22 cellular contexts compared by ENCODE assay signal in the genomic region with DNA sequence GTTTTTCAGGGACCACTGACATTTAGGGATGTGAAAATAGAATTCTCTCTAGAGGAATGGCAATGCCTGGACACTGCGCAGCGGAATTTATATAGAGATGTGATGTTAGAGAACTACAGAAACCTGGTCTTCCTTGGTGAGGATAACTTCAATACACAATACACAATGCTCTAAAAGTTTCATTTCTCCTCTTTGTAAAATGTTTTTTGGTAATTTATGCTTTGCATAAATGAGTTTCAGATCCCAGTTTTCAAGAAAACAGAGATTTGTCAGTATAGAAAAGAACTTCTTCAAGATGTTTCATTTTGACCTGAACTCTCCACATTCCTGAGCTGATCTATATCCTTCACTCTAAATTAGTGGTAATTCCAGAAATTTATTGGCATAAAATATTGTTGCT. TPM values are rescaled to one million over a fixed set of nuclear protein-coding genes. Genes with fewer than 3 reads are reported as not detected.
DNase-seq lines count a peak whose midpoint lies in the region; ATAC-seq, FAIRE-seq and TF ChIP-seq lines count a peak whose summit lies in the region.
"Had no signal": no experiment of that assay in that cellular context is flagged by ENCODE, and none has a peak within 500 bp of the region (broad histone marks: within the 10 kb centered on the region; RNA-seq: fewer than 3 reads in every experiment).

No MANE protein-coding gene starts in this region.

- ATAC-seq in GM21723 (IDR thresholded peaks at IDR 0.05; ENCODE audit: unreplicated experiment) (peak; percentile 39), HG03457 (IDR thresholded peaks at IDR 0.05; ENCODE audit: unreplicated experiment) (no peak), HepG2 (no peak)
- ATAC-seq: A549, Right ventricle myocardium inferior, T-cell had no signal

- H3K36me3 Mint-ChIP-seq in mesothelial cell of epicardium: peaks cover 22% of the 10 kb centered on the region

- no peak for TF ChIP-seq POLR2A in HepG2 (IDR thresholded peaks at IDR 0.05; ENCODE audit: insufficient read depth in 1 of 2, low read depth in 2 of 2, low read length in 2 of 2)

- H3K79me2 ChIP-seq in OCI-LY3 (ENCODE audit: low read length) (peaks cover 91% of the 10 kb centered on the region), HepG2 (ENCODE audit: insufficient read depth, low read length) (peaks cover 67% of the 10 kb centered on the region)

- H3K4me1 Mint-ChIP-seq in mesothelial cell of epicardium: peaks cover 3% of the 10 kb centered on the region

- H3K36me3 ChIP-seq in GM06990 (ENCODE audit: control insufficient read depth, insufficient read depth, low read length): peaks cover 6% of the 10 kb centered on the region
- H3K36me3 ChIP-seq in OCI-LY3 (replicated peaks; ENCODE audit: low read depth, low read length): peaks cover 49% of the 10 kb centered on the region
- H3K36me3 ChIP-seq in HepG2 (replicated peaks in 1 of 2; ENCODE audit: control insufficient read depth in 1 of 2, insufficient read depth in 2 of 2, low read length in 2 of 2): peaks cover 4 to 28% of the 10 kb centered on the region in 2 experiments; a peak in 4 of 5 replicates

- H3K9me3 ChIP-seq in OCI-LY3 (ENCODE audit: insufficient read depth, low read length) (no peaks in the 10 kb centered on the region), HepG2 (ENCODE audit: low read length) (no peaks in the 10 kb centered on the region)
- H3K9me3 ChIP-seq: A549, Peyer's patch had no signal

- no peak overlapping the region for H3K9ac ChIP-seq in OCI-LY3 (ENCODE audit: low read length)
- no peak overlapping the region for H3K9ac ChIP-seq in HepG2 (ENCODE audit: insufficient read depth, low read depth, low read length)

- H3K4me3 ChIP-seq in GM06990 (replicated peaks; ENCODE audit: low read depth, low read length) (no peak overlapping the region), OCI-LY3 (ENCODE audit: low read length) (no peak overlapping the region), HepG2 (replicated peaks in 1 of 3; ENCODE audit: insufficient read depth in 1 of 3, low read depth in 2 of 3, low read length in 3 of 3) (no peak overlapping the region)
- H3K4me3 ChIP-seq: A549, Peyer's patch, SK-N-MC had no signal

- TF ChIP-seq CTCF in GM06990 (IDR thresholded peaks at IDR 0.05; ENCODE audit: insufficient read depth, low read length, poor library complexity, severe bottlenecking) (no peak), OCI-LY3 (IDR thresholded peaks at IDR 0.05; ENCODE audit: low read depth, low read length) (no peak), mesothelial cell of epicardium (IDR thresholded peaks at IDR 0.05; ENCODE audit: unreplicated experiment) (no peak), HepG2 (CRISPR knock-in tag; IDR thresholded peaks at IDR 0.05) (no peak), GM10248 (IDR thresholded peaks at IDR 0.05; ENCODE audit: control extremely low read depth, extremely low read depth, low read depth, missing control alignments) (no peak)

- CTCF ChIA-PET in HepG2 (lab: Yijun Ruan, JAX; ENCODE audit: low intra/inter-chr PET ratio, low total read pairs) (no interaction called here), GM10248 (lab: Yijun Ruan, JAX) (no interaction called here)

- no peaks in the 10 kb centered on the region for H3K27me3 ChIP-seq in GM06990 (replicated peaks; ENCODE audit: control insufficient read depth, insufficient read depth, low read length)
- no peaks in the 10 kb centered on the region for H3K27me3 ChIP-seq in OCI-LY3 (ENCODE audit: low read depth, low read length)
- no peaks in the 10 kb centered on the region for H3K27me3 ChIP-seq in HepG2 (ENCODE audit: control insufficient read depth in 1 of 2, insufficient read depth in 2 of 2, low read length in 2 of 2)
- H3K27me3 ChIP-seq: Peyer's patch had no signal

- 100% methylated on average over 2 of the region's 2 CpGs for WGBS in HepG2 (ENCODE audit: low lambda C conversion rate)

- intact Hi-C loops in HepG2 (cut with micrococcal nuclease; ENCODE audit: unreplicated experiment): no loop called here

- H2AFZ ChIP-seq in OCI-LY3 (ENCODE audit: low read depth, low read length) (no peak overlapping the region), HepG2 (ENCODE audit: low read length) (no peak overlapping the region)

- H3K4me3 Mint-ChIP-seq in mesothelial cell of epicardium: no peak overlapping the region
- H3K4me3 Mint-ChIP-seq: T-cell had no signal

- TF ChIP-seq EP300 in HepG2 (IDR thresholded peaks at IDR 0.05; ENCODE audit: low read depth in 2 of 2, low read length in 2 of 2) (no peak), HepG2 (CRISPR knock-in tag; IDR thresholded peaks at IDR 0.05; ENCODE audit: borderline replicate concordance) (no peak)

- no peak for FAIRE-seq in HepG2 (lab: Jason Lieb, UNC)
- FAIRE-seq: A549 had no signal

- H3K4me1 ChIP-seq in OCI-LY3 (ENCODE audit: low read length) (peaks cover 13% of the 10 kb centered on the region), HepG2 (ENCODE audit: insufficient read depth, low read length) (peaks cover 20% of the 10 kb centered on the region)
- H3K4me1 ChIP-seq: A549 had no signal

- POLR2A ChIA-PET in HepG2 (lab: Yijun Ruan, JAX) (no interaction called here), GM10248 (lab: Yijun Ruan, JAX) (no interaction called here)

- peak; percentile 13 for DNase-seq in GM06990 (ENCODE audit: extremely low read depth, insufficient read length)
- no peak for DNase-seq in mesothelial cell of epicardium (ENCODE audit: low spot score in 2 of 2, unreplicated experiment in 2 of 2)
- no peak for DNase-seq in NCI-H2227 (lab: John Stamatoyannopoulos, UW; ENCODE audit: unreplicated experiment)
- no peak for DNase-seq in HepG2 (ENCODE audit: low spot score)
- no peak for DNase-seq in GM10248 (ENCODE audit: extremely low spot score)
- DNase-seq: C1 segment of cervical spinal cord, DND-41, GDM1, GOT3, NCI-H1417 treated with DMSO at 0.1 percent for 48 hours, NCI-H1930, NCI-H2171 treated with DMSO at 0.1 percent for 48 hours, NCI-H510A, NCI-H82, Peyer's patch, T-cell had no signal

- H4K20me1 ChIP-seq in OCI-LY3 (ENCODE audit: insufficient read depth, low read length) (peaks cover 60% of the 10 kb centered on the region), HepG2 (ENCODE audit: insufficient read depth, low read length) (peaks cover 7% of the 10 kb centered on the region; the same call in 1 of the 2 replicates)

- peak overlapping the region; percentile 31 for H3K27ac Mint-ChIP-seq in mesothelial cell of epicardium

- no peaks in the 10 kb centered on the region for H3K27me3 Mint-ChIP-seq in mesothelial cell of epicardium (ENCODE audit: low read depth)
- H3K27me3 Mint-ChIP-seq: T-cell had no signal

- in situ Hi-C loops in HepG2 (cut with HindIII; ENCODE audit: extremely low pct_ligation_motif_present, low pct_unique_long_range_greater_than_20kb): no loop called here

- H3K27ac ChIP-seq in OCI-LY3 (ENCODE audit: low read length) (no peak overlapping the region), HepG2 (ENCODE audit: extremely low read length, insufficient read depth, low read length) (no peak overlapping the region)
- H3K27ac ChIP-seq: A549, SK-N-MC had no signal

- no peak for TF ChIP-seq RAD21 in HepG2 (CRISPR knock-in tag; IDR thresholded peaks at IDR 0.05)

- no peaks in the 10 kb centered on the region for H3K9me3 Mint-ChIP-seq in mesothelial cell of epicardium
- H3K9me3 Mint-ChIP-seq: T-cell had no signal

- peak overlapping the region; percentile 18; the same call in 1 of the 2 replicates for H3K4me2 ChIP-seq in OCI-LY3 (ENCODE audit: low read length)
- no peak overlapping the region for H3K4me2 ChIP-seq in HepG2 (ENCODE audit: low read depth, low read length)
- H3K4me2 ChIP-seq: A549 had no signal

- BruUV-seq in HepG2 (replicated peaks; lab: Mats Ljungman, UMichigan): no TSS peak

TF ChIP-seq in HepG2, 621 proteins besides CTCF, POLR2A, EP300 and RAD21 (continues in another document):
- TF ChIP-seq, protein P1, sequence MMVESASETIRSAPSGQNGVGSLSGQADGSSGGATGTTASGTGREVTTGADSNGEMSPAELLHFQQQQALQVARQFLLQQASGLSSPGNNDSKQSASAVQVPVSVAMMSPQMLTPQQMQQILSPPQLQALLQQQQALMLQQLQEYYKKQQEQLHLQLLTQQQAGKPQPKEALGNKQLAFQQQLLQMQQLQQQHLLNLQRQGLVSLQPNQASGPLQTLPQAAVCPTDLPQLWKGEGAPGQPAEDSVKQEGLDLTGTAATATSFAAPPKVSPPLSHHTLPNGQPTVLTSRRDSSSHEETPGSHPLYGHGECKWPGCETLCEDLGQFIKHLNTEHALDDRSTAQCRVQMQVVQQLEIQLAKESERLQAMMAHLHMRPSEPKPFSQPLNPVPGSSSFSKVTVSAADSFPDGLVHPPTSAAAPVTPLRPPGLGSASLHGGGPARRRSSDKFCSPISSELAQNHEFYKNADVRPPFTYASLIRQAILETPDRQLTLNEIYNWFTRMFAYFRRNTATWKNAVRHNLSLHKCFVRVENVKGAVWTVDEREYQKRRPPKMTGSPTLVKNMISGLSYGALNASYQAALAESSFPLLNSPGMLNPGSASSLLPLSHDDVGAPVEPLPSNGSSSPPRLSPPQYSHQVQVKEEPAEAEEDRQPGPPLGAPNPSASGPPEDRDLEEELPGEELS (CRISPR knock-in tag; IDR thresholded peaks at IDR 0.05): no peak

RNA-seq across cellular contexts. Expression of a gene that starts 14.2 kb away (rescaled TPM):
- total RNA-seq in mesothelial cell of epicardium (17.0 to 19.0 TPM (median 17.3 TPM) in 3 replicates), HepG2 (2016; rRNA removed; fragmentation: Illumina TruSeq; extraction: Trizol) (13.2 and 19.0 TPM in 2 replicates)
- 2.1 and 2.9 TPM in 2 replicates for total RNA-seq in HepG2 (2016; cell fraction: cytosol; rRNA removed; fragmentation: Illumina TruSeq; extraction: Trizol; ENCODE audit: low read depth)
- 12.4 and 20.6 TPM in 2 replicates for total RNA-seq in HepG2 (2016; cell fraction: insoluble cytoplasmic fraction; rRNA removed; fragmentation: Illumina TruSeq; extraction: Trizol)
- total RNA-seq in HepG2 (2016; cell fraction: membrane; rRNA removed; fragmentation: Illumina TruSeq; extraction: Trizol): 5.9 and 7.6 TPM in 2 replicates
- total RNA-seq in HepG2 (2016; cell fraction: nucleus; rRNA removed; fragmentation: Illumina TruSeq; extraction: Trizol): 20.4 and 22.5 TPM in 2 replicates
- polyA plus RNA-seq in HepG2 (2011; rRNA removed): 3.1 and 4.0 TPM in 2 replicates
- polyA plus RNA-seq in HepG2 (2011; cell fraction: cytosol; rRNA removed): 1.0 and 1.9 TPM in 2 replicates
- polyA plus RNA-seq in HepG2 (2011; cell fraction: nucleus; rRNA removed): 3.9 and 4.3 TPM in 2 replicates
- polyA plus RNA-seq in HepG2 (2012): 6.2 and 6.8 TPM in 2 replicates
- 0.49 and 0.63 TPM in 2 replicates for polyA plus RNA-seq in HepG2 (2016; cell fraction: cytosol; fragmentation: Illumina TruSeq; extraction: Trizol; ENCODE audit: low read depth)
- polyA plus RNA-seq in HepG2 (2016; cell fraction: insoluble cytoplasmic fraction; fragmentation: Illumina TruSeq; extraction: Trizol; ENCODE audit: low read depth): 18.6 and 20.1 TPM in 2 replicates
- polyA plus RNA-seq in HepG2 (2016; cell fraction: membrane; fragmentation: Illumina TruSeq; extraction: Trizol; ENCODE audit: low read depth): 1.8 and 2.4 TPM in 2 replicates
- polyA plus RNA-seq in HepG2 (2016; cell fraction: nucleus; fragmentation: Illumina TruSeq; extraction: Trizol; ENCODE audit: insufficient read depth, low read depth): 18.6 and 23.8 TPM in 2 replicates
- 2.1 and 3.0 TPM in 2 replicates for polyA minus RNA-seq in HepG2 (2011; rRNA and poly(A)+ RNA removed; ENCODE audit: low replicate concordance)
- 5.9 and 6.0 TPM in 2 replicates for polyA minus RNA-seq in HepG2 (2011; cell fraction: cytosol; rRNA and poly(A)+ RNA removed)
- 19.4 and 20.2 TPM in 2 replicates for polyA minus RNA-seq in HepG2 (2011; cell fraction: nucleus; rRNA and poly(A)+ RNA removed)
